18 cellular contexts compared by ENCODE assay signal in genomic region chr5:31273161-31273560, GRCh38.
A peak's percentile ranks its signal among the peaks of the same experiment; 100 is the strongest.
DNase-seq lines count a peak whose midpoint lies in the region; ATAC-seq, FAIRE-seq and TF ChIP-seq lines count a peak whose summit lies in the region.
"Had no signal": no experiment of that assay in that cellular context is flagged by ENCODE, and none has a peak within 500 bp of the region (broad histone marks: within the 10 kb centered on the region; RNA-seq: fewer than 3 reads in every experiment).

No MANE protein-coding gene starts in this region.

- H3K4me3 ChIP-seq in right cardiac atrium (ENCODE audit: low read length) (peak overlapping the region; percentile 1), astrocyte (ENCODE audit: insufficient read depth, low read depth, low read length) (no peak overlapping the region), keratinocyte (ENCODE audit: control insufficient read depth in 2 of 3, extremely low read depth in 1 of 3, insufficient read depth in 2 of 3, low read depth in 1 of 3, low read length in 3 of 3) (no peak overlapping the region), tibial nerve (peak overlapping the region in 3 of 4 donors; percentile 24 to 42 (median 28))
- H3K4me3 ChIP-seq: A549 had no signal

- dilution Hi-C loops in keratinocyte (cut with MboI; ENCODE audit: extremely low pct_ligation_motif_present, low sequenced_read_pairs) = no loop called here

- H3K9ac ChIP-seq in astrocyte (ENCODE audit: low read length) = no peak overlapping the region
- H3K9ac ChIP-seq in keratinocyte (ENCODE audit: control insufficient read depth, extremely low read depth, insufficient read depth, low read length) = no peak overlapping the region
- H3K9ac ChIP-seq: SK-N-SH had no signal

- peaks cover 2% of the 10 kb centered on the region for H3K9me3 ChIP-seq in right cardiac atrium (ENCODE audit: control insufficient read depth, low read length)
- H3K9me3 ChIP-seq in astrocyte (ENCODE audit: insufficient read depth, low read depth, low read length) = no peaks in the 10 kb centered on the region
- H3K9me3 ChIP-seq in keratinocyte (ENCODE audit: control insufficient read depth, low read depth, low read length) = no peaks in the 10 kb centered on the region
- H3K9me3 ChIP-seq in tibial nerve = no peaks in the 10 kb centered on the region
- H3K9me3 ChIP-seq: A549, SK-N-SH had no signal

- H3K4me1 Mint-ChIP-seq in astrocyte (ENCODE audit: low read depth, unreplicated experiment) = no peaks in the 10 kb centered on the region

- H3K4me1 ChIP-seq in right cardiac atrium (ENCODE audit: control insufficient read depth, insufficient read depth, low read length) (no peaks in the 10 kb centered on the region), astrocyte (ENCODE audit: insufficient read depth, low read length) (no peaks in the 10 kb centered on the region), keratinocyte (ENCODE audit: control insufficient read depth, extremely low read depth, insufficient read depth, low read length) (no peaks in the 10 kb centered on the region), tibial nerve (peaks cover 0 to 8% (median 0%) of the 10 kb centered on the region in 4 donors)
- H3K4me1 ChIP-seq: A549 had no signal

- H3K4me2 ChIP-seq in astrocyte (ENCODE audit: low read length) (peak overlapping the region; percentile 69), keratinocyte (ENCODE audit: control insufficient read depth, extremely low read depth, insufficient read depth, low read depth, low read length) (no peak overlapping the region)

- DNase-seq in right cardiac atrium (no peak), cardiac septum (ENCODE audit: low spot score) (no peak), astrocyte (ENCODE audit: low read depth) (peak; percentile 42), keratinocyte (ENCODE audit: low read depth, low spot score) (no peak), tibial nerve (ENCODE audit: low spot score in 2 of 2) (no peak), NCI-H2107 treated with DMSO at 0.1 percent for 48 hours (lab: John Stamatoyannopoulos, UW; ENCODE audit: unreplicated experiment) (no peak), GM19239 (ENCODE audit: insufficient read length, low spot score) (no peak), T1000 (lab: John Stamatoyannopoulos, UW) (no peak)
- DNase-seq: EL, H9, NCI-H1436, NCI-H2029, NCI-H2227 treated with DMSO at 0.1 percent for 48 hours, NCI-H524, SHP77, SK-N-SH had no signal

- H3K9me3 Mint-ChIP-seq in astrocyte (ENCODE audit: unreplicated experiment) = no peaks in the 10 kb centered on the region
- H3K9me3 Mint-ChIP-seq: H9 had no signal

- no peak overlapping the region for H3K4me3 Mint-ChIP-seq in astrocyte (ENCODE audit: unreplicated experiment)
- H3K4me3 Mint-ChIP-seq: H9 had no signal

- no peaks in the 10 kb centered on the region for H3K27me3 Mint-ChIP-seq in astrocyte (ENCODE audit: low read depth, unreplicated experiment)

- H3K79me2 ChIP-seq in astrocyte (ENCODE audit: insufficient read depth, low read length) (peaks cover 11% of the 10 kb centered on the region), keratinocyte (ENCODE audit: control insufficient read depth, insufficient read depth, low read length) (no peaks in the 10 kb centered on the region)

- WGBS in right cardiac atrium = 67% methylated on average over 10 of the region's 10 CpGs
- 54 to 55% methylated on average over 10 of the region's 10 CpGs for WGBS in tibial nerve, 2 donors

- H3K27me3 ChIP-seq in right cardiac atrium (ENCODE audit: control insufficient read depth, insufficient read depth) (no peaks in the 10 kb centered on the region), astrocyte (ENCODE audit: insufficient read depth, low read length) (no peaks in the 10 kb centered on the region), keratinocyte (ENCODE audit: control insufficient read depth, extremely low read depth, insufficient read depth, low read length) (no peaks in the 10 kb centered on the region), tibial nerve (no peaks in the 10 kb centered on the region)

- no peaks in the 10 kb centered on the region for H3K9me1 ChIP-seq in keratinocyte (ENCODE audit: control insufficient read depth, extremely low read depth, insufficient read depth, low read length)

- H3K36me3 ChIP-seq in astrocyte (ENCODE audit: insufficient read depth, low read length) (peaks cover 16% of the 10 kb centered on the region), keratinocyte (ENCODE audit: control insufficient read depth in 2 of 2, extremely low read depth in 1 of 2, insufficient read depth in 2 of 2, low read length in 2 of 2) (no peaks in the 10 kb centered on the region), tibial nerve (no peaks in the 10 kb centered on the region)

- no peak for ATAC-seq in right cardiac atrium
- ATAC-seq: A549 had no signal

- H2AFZ ChIP-seq in astrocyte (ENCODE audit: low read depth, low read length) = no peak overlapping the region
- H2AFZ ChIP-seq in keratinocyte (ENCODE audit: control insufficient read depth, low read length) = peak overlapping the region; percentile 13

- H4K20me1 ChIP-seq in astrocyte (ENCODE audit: insufficient read depth, low read length) (peaks cover 10% of the 10 kb centered on the region), keratinocyte (ENCODE audit: control insufficient read depth, extremely low read depth, insufficient read depth, low read length) (no peaks in the 10 kb centered on the region)

- TF ChIP-seq CTCF in astrocyte (IDR thresholded peaks at IDR 0.05; ENCODE audit: insufficient read depth, low read depth, low read length) = no peak
- no peak for TF ChIP-seq CTCF in keratinocyte (optimal IDR thresholded peaks at IDR 0.05 in 1 of 3, IDR thresholded peaks at IDR 0.05 in 1 of 3, conservative IDR thresholded peaks at IDR 0.05 in 1 of 3; ENCODE audit: extremely low read depth in 1 of 3, insufficient read depth in 2 of 3, low read length in 3 of 3)
- TF ChIP-seq CTCF in tibial nerve (IDR thresholded peaks at IDR 0.05) = no peak

- FAIRE-seq in astrocyte (lab: Jason Lieb, UNC) = peak; percentile 26
- no peak for FAIRE-seq in keratinocyte (lab: Jason Lieb, UNC)
- no peak for FAIRE-seq in GM19239 (lab: Jason Lieb, UNC)
- FAIRE-seq: A549 had no signal

- H3K27ac Mint-ChIP-seq in astrocyte (ENCODE audit: unreplicated experiment) = no peak overlapping the region

- H3K36me3 Mint-ChIP-seq in astrocyte (ENCODE audit: low read depth, unreplicated experiment) = peaks cover 2% of the 10 kb centered on the region

- intact Hi-C loops in right cardiac atrium (cut with DNase I) (no loop called here), cardiac septum (cut with DNase I) (no loop called here)

- no peak for TF ChIP-seq EP300 in tibial nerve (IDR thresholded peaks at IDR 0.05)

- no peak for TF ChIP-seq POLR2A in tibial nerve (IDR thresholded peaks at IDR 0.05)

- H3K27ac ChIP-seq in right cardiac atrium (ENCODE audit: low read length) (no peak overlapping the region), astrocyte (ENCODE audit: low read depth, low read length) (no peak overlapping the region), keratinocyte (ENCODE audit: control insufficient read depth, insufficient read depth, low read length) (no peak overlapping the region), tibial nerve (peak overlapping the region in 2 of 4 donors; percentile 81 to 87)
- H3K27ac ChIP-seq: A549, HL-60 had no signal

Comparison
In these comparisons a context has a peak if more than half of its experiments do, and no peak if none do; other contexts are left out.
1. H3K4me3 ChIP-seq: peak in right cardiac atrium (single experiment) and tibial nerve (3 of 4); none in astrocyte (single experiment) and keratinocyte (0 of 3).